ENCODE assay signal across 10 cellular contexts in genomic region chr2:64975232-64975791, GRCh38. TPM values are rescaled to one million over a fixed set of nuclear protein-coding genes. Genes with fewer than 3 reads are reported as not detected.
DNase-seq lines count a peak whose midpoint lies in the region; ATAC-seq and TF ChIP-seq lines count a peak whose summit lies in the region.
"Had no signal": no experiment of that assay in that cellular context is flagged by ENCODE, and none has a peak within 500 bp of the region (broad histone marks: within the 10 kb centered on the region; RNA-seq: fewer than 3 reads in every experiment).

No MANE protein-coding gene starts in this region.

- H3K27me3 ChIP-seq in SJSA1 (replicated peaks): no peaks in the 10 kb centered on the region

- peak; percentile 71 for DNase-seq in ELR (ENCODE audit: low read depth)
- peak; percentile 80 to 85 for DNase-seq in SJSA1 (ENCODE audit: low read depth in 1 of 2, low spot score in 2 of 2)
- peak; percentile 22 for DNase-seq in fibroblast of pulmonary artery (ENCODE audit: low read depth)
- DNase-seq in nucleus accumbens (lab: John Stamatoyannopoulos, UW): peak in 29 of 56 donors; percentile 6 to 87 (median 24)
- DNase-seq in GM19238 (ENCODE audit: insufficient read length, low spot score): no peak
- DNase-seq: activated naive CD8-positive, alpha-beta T cell treated with anti-CD3 and anti-CD28 coated beads, Interleukin-2, amount 10 ng/mL, durations not matched to agents 7 days and 5 days; Kasumi-1 had no signal

- no peak for TF ChIP-seq CTCF in fibroblast of pulmonary artery (IDR thresholded peaks at IDR 0.05; ENCODE audit: low read length, missing control alignments)

- H3K4me3 ChIP-seq in SJSA1 (no peak overlapping the region), fibroblast of pulmonary artery (replicated peaks; ENCODE audit: low read depth, low read length) (no peak overlapping the region)

- H3K27ac ChIP-seq in SJSA1: peak overlapping the region; percentile 61

- H3K4me1 ChIP-seq in SJSA1 (replicated peaks): peaks cover 49% of the 10 kb centered on the region

- ATAC-seq in HG03439 (IDR thresholded peaks at IDR 0.05; ENCODE audit: unreplicated experiment) (no peak), HG03045 (IDR thresholded peaks at IDR 0.05; ENCODE audit: unreplicated experiment) (no peak), GM18909 (IDR thresholded peaks at IDR 0.05; ENCODE audit: poor library complexity, unreplicated experiment) (no peak)

- no peaks in the 10 kb centered on the region for H3K36me3 ChIP-seq in SJSA1

- no peaks in the 10 kb centered on the region for H3K9me3 ChIP-seq in SJSA1 (replicated peaks)

RNA-seq across cellular contexts. Expression of gene SLC1A4, which starts 13.9 kb away (rescaled TPM):
- 16.7 and 27.5 TPM in 2 replicates for total RNA-seq in SJSA1 (2014; rRNA removed; shearing (Covaris generic))
